ENCODE assay signal across 8 cellular contexts in genomic region chr11:22666700-22667439, GRCh38. TPM values are rescaled to one million over a fixed set of nuclear protein-coding genes. Genes with fewer than 3 reads are reported as not detected.
A peak's percentile ranks its signal among the peaks of the same experiment; 100 is the strongest.
DNase-seq lines count a peak whose midpoint lies in the region; ATAC-seq and TF ChIP-seq lines count a peak whose summit lies in the region.

No MANE protein-coding gene starts in this region.

- peak; percentile 48 for ATAC-seq in GM21423 (IDR thresholded peaks at IDR 0.05; ENCODE audit: unreplicated experiment)
- peak; percentile 86 for ATAC-seq in body of pancreas

- peaks cover 25% of the 10 kb centered on the region for H3K4me1 ChIP-seq in body of pancreas

- intact Hi-C loops in body of pancreas (cut with DNase I), result no loop called here

- DNase-seq in ELF-1 (ENCODE audit: low read depth, low spot score) (peak; percentile 75), MG63 (peak; percentile 5), body of pancreas (peak; percentile 72 to 84 (median 78)), kidney tubule cell (ENCODE audit: low spot score) (peak; percentile 25), NCI-H2196 treated with DMSO at 0.1 percent for 48 hours (lab: John Stamatoyannopoulos, UW; ENCODE audit: unreplicated experiment) (no peak), RKO (ENCODE audit: low spot score) (no peak)
- peak; percentile 2 to 4 for DNase-seq in stimulated activated CD4-positive, alpha-beta T cell treated with anti-CD3 and anti-CD28 coated beads, Interleukin-15, amount 100 ng/mL, for 48 hours (ENCODE audit: low read depth in 2 of 2)

- peak overlapping the region; percentile 48 to 92 (median 90) for H3K27ac ChIP-seq in body of pancreas

- WGBS in body of pancreas, 2 donors, result 1 to 3% methylated on average over 17 to 40 of the region's 40 CpGs

- TF ChIP-seq CTCF in body of pancreas (IDR thresholded peaks at IDR 0.05), result peak in 6 of 7 experiments; percentile 14 to 56 (median 46)

- H3K27me3 ChIP-seq in MG63 (peaks cover 43% of the 10 kb centered on the region), body of pancreas (no peaks in the 10 kb centered on the region)

- no peaks in the 10 kb centered on the region for H3K36me3 ChIP-seq in MG63
- H3K36me3 ChIP-seq in body of pancreas (replicated peaks in 1 of 2; ENCODE audit: insufficient read depth in 1 of 2, low read depth in 2 of 2), result no peaks in the 10 kb centered on the region

- no peak overlapping the region for H3K4me3 ChIP-seq in MG63
- H3K4me3 ChIP-seq in body of pancreas, result peak overlapping the region; percentile 46 to 54

- TF ChIP-seq POLR2A in body of pancreas (IDR thresholded peaks at IDR 0.05), result peak in 2 of 3 donors; percentile 81 to 83

- H3K9me3 ChIP-seq in MG63 (no peaks in the 10 kb centered on the region), body of pancreas (no peaks in the 10 kb centered on the region)

RNA-seq across cellular contexts. Expression of gene GAS2, which starts 0.5 kb away (rescaled TPM):
- not detected in 2 replicates for total RNA-seq in MG63 (2014; rRNA removed; shearing (Covaris generic); ENCODE audit: low replicate concordance)
- total RNA-seq in body of pancreas, result 10 to 100 TPM; 13.2 to 24.6 TPM

RNA-seq across cellular contexts. Expression of gene FANCF, which starts 41.2 kb away (rescaled TPM):
- 11.4 and 11.7 TPM in 2 replicates for total RNA-seq in MG63 (2014; rRNA removed; shearing (Covaris generic); ENCODE audit: low replicate concordance)
- total RNA-seq in body of pancreas, result 10 to 100 TPM in 1 of 2 donors, 1 to 10 TPM in 1; 9.6 to 10.9 TPM

Comparison
In these comparisons a context has a peak if more than half of its experiments do, and no peak if none do; other contexts are left out.
1. DNase-seq: peak in ELF-1 (single experiment), MG63 (single experiment), body of pancreas (4 of 4), kidney tubule cell (single experiment) and stimulated activated CD4-positive, alpha-beta T cell treated with anti-CD3 and anti-CD28 coated beads, Interleukin-15, amount 100 ng/mL, for 48 hours (2 of 2); none in NCI-H2196 treated with DMSO at 0.1 percent for 48 hours (single experiment) and RKO (single experiment).
2. RNA of gene GAS2, which starts 0.5 kb away (total RNA-seq): 13.2 to 24.6 TPM in body of pancreas; not detected in MG63; every median in the first group is over 10 times any median in the second.